Comparison of ENCODE assay signal across 15 cellular contexts in genomic region chr7:157372300-157373232, GRCh38. TPM values are rescaled to one million over a fixed set of nuclear protein-coding genes. Genes with fewer than 3 reads are reported as not detected.
DNase-seq lines count a peak whose midpoint lies in the region; ATAC-seq and TF ChIP-seq lines count a peak whose summit lies in the region.
"Had no signal": no experiment of that assay in that cellular context is flagged by ENCODE, and none has a peak within 500 bp of the region (broad histone marks: within the 10 kb centered on the region; RNA-seq: fewer than 3 reads in every experiment).

No MANE protein-coding gene starts in this region.

- peaks cover 4% of the 10 kb centered on the region for H3K4me1 ChIP-seq in endodermal cell (ENCODE audit: control insufficient read depth, insufficient read depth, low read length)

- no peak overlapping the region for H3K4me3 ChIP-seq in endodermal cell (ENCODE audit: low read length)
- H3K4me3 ChIP-seq: lung, right lobe of liver, thyroid gland had no signal

- intact Hi-C loops in activated naive CD4-positive, alpha-beta T cell treated with anti-CD3 and anti-CD28 coated beads for 36 hours (cut with micrococcal nuclease) = no loop called here

- no peak for ATAC-seq in stimulated activated naive B cell treated with anti-CD40 and anti-IgM and Interleukin-4, amounts not matched to agents 10 μg/mL and 1 μg/mL and 100 μg/mL, for 72 hours (replicated peaks)
- ATAC-seq in HG03196 (IDR thresholded peaks at IDR 0.05; ENCODE audit: unreplicated experiment) = no peak

- no peak for TF ChIP-seq CTCF in RWPE1 (conservative IDR thresholded peaks at IDR 0.05; ENCODE audit: low read depth)
- TF ChIP-seq CTCF in endodermal cell (conservative IDR thresholded peaks at IDR 0.05) = no peak

- WGBS in endodermal cell (ENCODE audit: insufficient coverage in 1 of 2, insufficient read length in 1 of 2), 2 experiments = 93 to 94% methylated on average over 20 to 24 of the region's 24 CpGs

- H3K9ac ChIP-seq in endodermal cell (ENCODE audit: extremely low read depth, low read length, poor library complexity, severe bottlenecking) = no peak overlapping the region

- peaks cover 47% of the 10 kb centered on the region for H3K4me1 Mint-ChIP-seq in activated naive CD4-positive, alpha-beta T cell treated with anti-CD3 and anti-CD28 coated beads for 36 hours (ENCODE audit: low read depth)
- H3K4me1 Mint-ChIP-seq in endodermal cell = peaks cover 26% of the 10 kb centered on the region
- H3K4me1 Mint-ChIP-seq in stimulated activated naive B cell treated with anti-CD40 and anti-IgM and Interleukin-4, amounts not matched to agents 10 μg/mL and 1 μg/mL and 100 μg/mL, for 72 hours = peaks cover 15 to 39% of the 10 kb centered on the region in 2 donors

- peak overlapping the region; percentile 26 for H3K27ac Mint-ChIP-seq in activated naive CD4-positive, alpha-beta T cell treated with anti-CD3 and anti-CD28 coated beads for 36 hours
- H3K27ac Mint-ChIP-seq in endodermal cell = peak overlapping the region; percentile 72
- H3K27ac Mint-ChIP-seq in stimulated activated naive B cell treated with anti-CD40 and anti-IgM and Interleukin-4, amounts not matched to agents 10 μg/mL and 1 μg/mL and 100 μg/mL, for 72 hours = peak overlapping the region; percentile 32

- no peak overlapping the region for H3K4me3 Mint-ChIP-seq in activated naive CD4-positive, alpha-beta T cell treated with anti-CD3 and anti-CD28 coated beads for 36 hours
- no peak overlapping the region for H3K4me3 Mint-ChIP-seq in endodermal cell
- no peak overlapping the region for H3K4me3 Mint-ChIP-seq in stimulated activated naive B cell treated with anti-CD40 and anti-IgM and Interleukin-4, amounts not matched to agents 10 μg/mL and 1 μg/mL and 100 μg/mL, for 72 hours

- DNase-seq in activated naive CD4-positive, alpha-beta T cell treated with anti-CD3 and anti-CD28 coated beads for 36 hours = no peak
- DNase-seq in activated naive CD4-positive, alpha-beta T cell (lab: John Stamatoyannopoulos, UW) = no peak
- DNase-seq in RWPE1 (ENCODE audit: low spot score) (no peak), endodermal cell (no peak), cerebellar nuclear complex (lab: John Stamatoyannopoulos, UW) (no peak), NAMALWA (ENCODE audit: low spot score) (no peak)
- no peak for DNase-seq in stimulated activated naive B cell treated with anti-CD40 and anti-IgM and Interleukin-4, amounts not matched to agents 10 μg/mL and 1 μg/mL and 100 μg/mL, for 72 hours
- DNase-seq: amygdala; DMS 273 treated with DMSO at 0.1 percent for 48 hours; NCI-H2227 treated with DMSO at 0.1 percent for 48 hours; right lobe of liver; stimulated activated CD4-positive, alpha-beta T cell treated with anti-CD3 and anti-CD28 coated beads, Interleukin-2, amount 100 ng/mL, for 24 hours; thyroid gland had no signal

- peaks cover 91% of the 10 kb centered on the region for H3K36me3 ChIP-seq in endodermal cell (ENCODE audit: control insufficient read depth, insufficient read depth, low read length)

- no peaks in the 10 kb centered on the region for H3K27me3 ChIP-seq in endodermal cell (ENCODE audit: control insufficient read depth, insufficient read depth, low read length, poor library complexity, severe bottlenecking)
- H3K27me3 ChIP-seq: right lobe of liver, thyroid gland had no signal

- POLR2A ChIA-PET in RWPE1 (lab: Yijun Ruan, JAX; ENCODE audit: low non-redundant PET) = no interaction called here

- H3K27ac ChIP-seq in RWPE1 (peak overlapping the region; percentile 6; the same call in 1 of the 2 replicates), endodermal cell (ENCODE audit: low read depth, low read length) (no peak overlapping the region)
- H3K27ac ChIP-seq: right lobe of liver, thyroid gland had no signal

- H3K27me3 Mint-ChIP-seq in activated naive CD4-positive, alpha-beta T cell treated with anti-CD3 and anti-CD28 coated beads for 36 hours (ENCODE audit: low read depth) = no peaks in the 10 kb centered on the region
- no peaks in the 10 kb centered on the region for H3K27me3 Mint-ChIP-seq in endodermal cell (ENCODE audit: insufficient read depth)
- H3K27me3 Mint-ChIP-seq in stimulated activated naive B cell treated with anti-CD40 and anti-IgM and Interleukin-4, amounts not matched to agents 10 μg/mL and 1 μg/mL and 100 μg/mL, for 72 hours = no peaks in the 10 kb centered on the region

- CTCF ChIA-PET in activated naive CD4-positive, alpha-beta T cell treated with anti-CD3 and anti-CD28 coated beads for 36 hours (lab: Charles Lee) = interaction anchor here (0.8 kb wide), 1 partner anchor 10 kb away, joined by 3 read pairs; no protein-coding TSS in a partner anchor
- CTCF ChIA-PET in RWPE1 (lab: Yijun Ruan, JAX) = no interaction called here

- H3K9me3 ChIP-seq in endodermal cell (ENCODE audit: control insufficient read depth, low read length) = no peaks in the 10 kb centered on the region
- H3K9me3 ChIP-seq: right lobe of liver, thyroid gland had no signal

- H3K9me3 Mint-ChIP-seq in activated naive CD4-positive, alpha-beta T cell treated with anti-CD3 and anti-CD28 coated beads for 36 hours = no peaks in the 10 kb centered on the region
- H3K9me3 Mint-ChIP-seq in endodermal cell = no peaks in the 10 kb centered on the region
- H3K9me3 Mint-ChIP-seq in stimulated activated naive B cell treated with anti-CD40 and anti-IgM and Interleukin-4, amounts not matched to agents 10 μg/mL and 1 μg/mL and 100 μg/mL, for 72 hours = no peaks in the 10 kb centered on the region

- H3K36me3 Mint-ChIP-seq in activated naive CD4-positive, alpha-beta T cell treated with anti-CD3 and anti-CD28 coated beads for 36 hours (ENCODE audit: low read depth) = peaks cover 56% of the 10 kb centered on the region
- peaks cover 88% of the 10 kb centered on the region for H3K36me3 Mint-ChIP-seq in endodermal cell (ENCODE audit: low read depth)
- H3K36me3 Mint-ChIP-seq in stimulated activated naive B cell treated with anti-CD40 and anti-IgM and Interleukin-4, amounts not matched to agents 10 μg/mL and 1 μg/mL and 100 μg/mL, for 72 hours = peaks cover 46 to 72% of the 10 kb centered on the region in 2 donors

RNA-seq across cellular contexts. Expression of gene DNAJB6, which starts 35.8 kb away (rescaled TPM):
- total RNA-seq in activated naive CD4-positive, alpha-beta T cell treated with anti-CD3 and anti-CD28 coated beads for 36 hours = 10 to 100 TPM; 69.0 to 72.1 TPM
- total RNA-seq in endodermal cell = 100 to 1,000 TPM; 126 to 174 TPM
- polyA plus RNA-seq in endodermal cell (2013, experiment 1 of 2) = 121 TPM
- polyA plus RNA-seq in endodermal cell (2013, experiment 2 of 2) = 112 TPM
